Comparison of ENCODE assay signal across 10 cellular contexts in the genomic region with DNA sequence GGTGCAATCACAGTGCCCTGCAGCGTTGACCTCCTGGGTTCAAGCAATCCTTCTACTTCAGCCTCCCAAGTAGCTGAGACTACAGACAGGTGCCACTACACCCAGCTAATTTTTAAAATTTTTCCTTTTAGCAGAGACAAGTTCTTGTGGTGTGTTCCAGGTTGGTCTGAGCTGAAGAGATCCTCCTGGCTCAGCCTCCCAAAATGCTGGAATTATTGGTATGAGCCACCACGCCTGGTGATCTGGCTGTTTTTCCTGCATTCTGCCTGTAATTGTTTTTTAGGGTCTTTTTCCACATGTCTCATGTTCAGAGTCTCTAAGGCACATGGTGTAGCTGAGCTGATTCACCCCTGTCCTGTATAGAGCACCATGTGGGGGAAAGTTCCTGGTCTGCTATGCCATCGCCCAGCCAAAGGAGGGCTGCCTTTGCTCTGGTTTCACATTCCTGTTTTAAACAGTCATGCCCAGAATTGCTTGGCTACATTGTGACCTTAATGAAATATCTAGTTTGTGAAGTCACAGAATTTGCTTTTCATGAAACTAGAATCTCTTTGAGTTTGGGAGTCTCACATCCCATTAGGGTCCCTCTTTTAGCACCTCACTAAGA. TPM values are rescaled to one million over a fixed set of nuclear protein-coding genes. Genes with fewer than 3 reads are reported as not detected.
DNase-seq lines count a peak whose midpoint lies in the region; ATAC-seq and TF ChIP-seq lines count a peak whose summit lies in the region.
"Not testable (repeated sequence)": the region's sequence is repeated elsewhere in the genome, so short reads cannot be mapped to it uniquely, and the experiment has no call there.
"Had no signal": no experiment of that assay in that cellular context is flagged by ENCODE, and none has a peak within 500 bp of the region (broad histone marks: within the 10 kb centered on the region; RNA-seq: fewer than 3 reads in every experiment).

No MANE protein-coding gene starts in this region.

- CTCF ChIA-PET in SK-N-SH (lab: Yijun Ruan, JAX) = not testable (repeated sequence)

- H3K4me1 ChIP-seq in Loucy (ENCODE audit: insufficient read depth, low read length, poor library complexity, severe bottlenecking); SK-N-SH (ENCODE audit: control insufficient read depth in 1 of 2, insufficient read depth in 2 of 2, low read depth in 1 of 2, low read length in 1 of 2); parathyroid adenoma: not testable (repeated sequence)
- H3K4me1 ChIP-seq in upper lobe of right lung = peaks cover 16% of the 10 kb centered on the region

- H3K9ac ChIP-seq in Loucy (ENCODE audit: low read depth, low read length, poor library complexity, severe bottlenecking); SK-N-SH; parathyroid adenoma: not testable (repeated sequence)

- H4K20me1 ChIP-seq in Loucy (ENCODE audit: insufficient read depth, low read length, poor library complexity, severe bottlenecking); SK-N-SH (ENCODE audit: insufficient read depth): not testable (repeated sequence)

- peak; percentile 59 for ATAC-seq in left colon
- peak; percentile 91 for ATAC-seq in upper lobe of right lung

- not testable (repeated sequence) for H3K9me2 ChIP-seq in Loucy (replicated peaks; ENCODE audit: low read depth, low read length); SK-N-SH

- H3F3A ChIP-seq in Loucy (ENCODE audit: low read depth); SK-N-SH (replicated peaks; ENCODE audit: insufficient read depth): not testable (repeated sequence)

- not testable (repeated sequence) for H3K27me3 ChIP-seq in Loucy (ENCODE audit: insufficient read depth, low read length, poor library complexity, severe bottlenecking); SK-N-SH (ENCODE audit: insufficient read depth); parathyroid adenoma (ENCODE audit: control insufficient read depth, insufficient read depth, low read length); upper lobe of right lung

- not testable (repeated sequence) for H2AFZ ChIP-seq in Loucy (ENCODE audit: low read length); SK-N-SH (ENCODE audit: low read depth); parathyroid adenoma

- H3K36me3 ChIP-seq in Loucy (ENCODE audit: insufficient read depth, low read length); SK-N-SH (replicated peaks in 1 of 2; ENCODE audit: control insufficient read depth in 1 of 2, insufficient read depth in 2 of 2, low read length in 1 of 2); parathyroid adenoma (ENCODE audit: control insufficient read depth, insufficient read depth, low read length); upper lobe of right lung: not testable (repeated sequence)

- TF ChIP-seq RAD21 in SK-N-SH (IDR thresholded peaks at IDR 0.05; ENCODE audit: low read length) = not testable (repeated sequence)

- 22% methylated on average over 3 of the region's 3 CpGs for WGBS in SK-N-SH (ENCODE audit: low lambda C conversion rate)

- not testable (repeated sequence) for TF ChIP-seq EP300 in SK-N-SH (IDR thresholded peaks at IDR 0.05; ENCODE audit: borderline replicate concordance in 1 of 2, low read depth in 1 of 2, low read length in 1 of 2)

- POLR2A ChIA-PET in SK-N-SH (lab: Yijun Ruan, JAX) = not testable (repeated sequence)

- H3K4me2 ChIP-seq in Loucy (ENCODE audit: low read depth, low read length, poor library complexity, severe bottlenecking); SK-N-SH; parathyroid adenoma (ENCODE audit: low read length): not testable (repeated sequence)

- peak; percentile 2 for DNase-seq in DMS 273 (lab: John Stamatoyannopoulos, UW; ENCODE audit: unreplicated experiment)
- not testable (repeated sequence) for DNase-seq in SK-N-SH, upper lobe of right lung
- DNase-seq in cardiac fibroblast (ENCODE audit: low read depth in 2 of 2) = peak; percentile 81 to 86
- DNase-seq in fibroblast of the conjunctiva (ENCODE audit: low read depth) = peak; percentile 67
- peak; percentile 32 to 55 for DNase-seq in left colon

- peak; percentile 41 for TF ChIP-seq CTCF in Loucy (conservative IDR thresholded peaks at IDR 0.05; ENCODE audit: low read length)
- peak; percentile 27 for TF ChIP-seq CTCF in SK-N-SH (IDR thresholded peaks at IDR 0.05)
- peak; percentile 29 for TF ChIP-seq CTCF in cardiac fibroblast (IDR thresholded peaks at IDR 0.05; ENCODE audit: low read depth, low read length)
- TF ChIP-seq CTCF in parathyroid adenoma (IDR thresholded peaks at IDR 0.05) = peak; percentile 16
- TF ChIP-seq CTCF in upper lobe of right lung (IDR thresholded peaks at IDR 0.05) = peak; percentile 30

- not testable (repeated sequence) for H3K4me3 ChIP-seq in Loucy (ENCODE audit: low read length, poor library complexity, severe bottlenecking); SK-N-SH (ENCODE audit: low read depth in 2 of 2, low read length in 1 of 2); cardiac fibroblast (replicated peaks in 1 of 2; ENCODE audit: low read depth in 2 of 2, low read length in 2 of 2); parathyroid adenoma (ENCODE audit: low read depth, low read length); upper lobe of right lung

- intact Hi-C loops in left colon (cut with DNase I, micrococcal nuclease) = loop anchor here in 1 of 2 donors (10.0 kb wide), 1 partner anchor 266 kb away; no protein-coding TSS in a partner anchor
- intact Hi-C loops in upper lobe of right lung (cut with DNase I) = not testable (repeated sequence)

- not testable (repeated sequence) for H3K27ac ChIP-seq in SK-N-SH (ENCODE audit: low read depth in 2 of 2, low read length in 1 of 2); parathyroid adenoma
- peak overlapping the region; percentile 48 for H3K27ac ChIP-seq in upper lobe of right lung

- H3K79me2 ChIP-seq in Loucy (ENCODE audit: insufficient read depth, low read length); SK-N-SH (ENCODE audit: insufficient read depth); parathyroid adenoma: not testable (repeated sequence)

- H3K9me3 ChIP-seq in Loucy (ENCODE audit: insufficient read depth, low read depth, low read length); SK-N-SH; parathyroid adenoma (ENCODE audit: control insufficient read depth, low read length); upper lobe of right lung: not testable (repeated sequence)

RNA-seq across cellular contexts. Expression of gene AKR1C2, which starts 15.1 kb away (rescaled TPM):
- not detected in 2 replicates for polyA plus RNA-seq in SK-N-SH (2012; rRNA removed)
- 0.06 TPM in 1 of 2 replicates, not detected in the other for polyA plus RNA-seq in SK-N-SH (2012; cell fraction: cytosol; rRNA removed)
- 0.07 TPM in 1 of 2 replicates, not detected in the other for polyA plus RNA-seq in SK-N-SH (2012; cell fraction: nucleus; rRNA removed)
- 10 to 100 TPM; 18.8 to 65.4 TPM for total RNA-seq in left colon
- total RNA-seq in upper lobe of right lung = 22.5 TPM
- total RNA-seq: activated CD4-positive, alpha-beta T cell treated with anti-CD3 and anti-CD28 coated beads for 36 hours; T-helper 17 cell had no signal

RNA-seq across cellular contexts. Expression of gene AKR1C1, which starts 55.6 kb away (rescaled TPM):
- 1.2 and 1.3 TPM in 2 replicates for polyA plus RNA-seq in SK-N-SH (2012; rRNA removed)
- polyA plus RNA-seq in SK-N-SH (2012; cell fraction: cytosol; rRNA removed) = 0.22 and 0.30 TPM in 2 replicates
- polyA plus RNA-seq in SK-N-SH (2012; cell fraction: nucleus; rRNA removed) = 9.8 and 11.9 TPM in 2 replicates
- total RNA-seq in left colon (10 to 100 TPM; 12.8 to 88.1 TPM), upper lobe of right lung (42.0 TPM)
